10 cellular contexts compared by ENCODE assay signal in genomic region chr17:78805301-78805700, GRCh38. TPM values are rescaled to one million over a fixed set of nuclear protein-coding genes. Genes with fewer than 3 reads are reported as not detected.
DNase-seq lines count a peak whose midpoint lies in the region; ATAC-seq and TF ChIP-seq lines count a peak whose summit lies in the region.
"Had no signal": no experiment of that assay in that cellular context is flagged by ENCODE, and none has a peak within 500 bp of the region (broad histone marks: within the 10 kb centered on the region; RNA-seq: fewer than 3 reads in every experiment).

No MANE protein-coding gene starts in this region.

- H3K4me1 ChIP-seq in lung (ENCODE audit: control insufficient read depth in 2 of 2, insufficient read depth in 2 of 2, low read length in 2 of 2), result peaks cover 0 to 2% of the 10 kb centered on the region in 2 donors
- H3K4me1 ChIP-seq: testis had no signal

- H3K4me3 ChIP-seq in lung, result no peak overlapping the region
- H3K4me3 ChIP-seq: testis had no signal

- peaks cover 67% of the 10 kb centered on the region for H3K36me3 Mint-ChIP-seq in T-cell
- peaks cover 67% of the 10 kb centered on the region for H3K36me3 Mint-ChIP-seq in activated T-helper 1 cell treated with anti-CD3 and anti-CD28 coated beads, Interleukin-12 subunit alpha, Interleukin-12 subunit beta, Interleukin-2, Interleukin-4 antibody, amounts not matched to agents 30 ng/mL and 10 ng/mL and 1 ng/mL, durations not matched to agents 14 hours and 24 hours and 36 hours (ENCODE audit: low read depth)

- H3K4me3 Mint-ChIP-seq in T-cell, result peak overlapping the region; percentile 39 to 58 (median 57)
- no peak overlapping the region for H3K4me3 Mint-ChIP-seq in activated T-helper 1 cell treated with anti-CD3 and anti-CD28 coated beads, Interleukin-12 subunit alpha, Interleukin-12 subunit beta, Interleukin-2, Interleukin-4 antibody, amounts not matched to agents 30 ng/mL and 10 ng/mL and 1 ng/mL, durations not matched to agents 14 hours and 24 hours and 36 hours

- DNase-seq in T-cell (peak in 32 of 34 experiments; percentile 26 to 77 (median 46)), lung (ENCODE audit: low spot score) (no peak), OCI-M2 (lab: John Stamatoyannopoulos, UW; ENCODE audit: unreplicated experiment) (no peak), substantia nigra (lab: John Stamatoyannopoulos, UW) (no peak)
- peak; percentile 60 for DNase-seq in activated T-helper 1 cell treated with anti-CD3 and anti-CD28 coated beads, Interleukin-12 subunit alpha, Interleukin-12 subunit beta, Interleukin-2, Interleukin-4 antibody, amounts not matched to agents 30 ng/mL and 10 ng/mL and 1 ng/mL, durations not matched to agents 14 hours and 24 hours and 36 hours (ENCODE audit: low spot score)
- DNase-seq in stimulated activated CD8-positive, alpha-beta memory T cell treated with anti-CD3 and anti-CD28 coated beads, Interleukin-7, amount 100 ng/mL, for 24 hours (ENCODE audit: low read depth), result peak; percentile 35
- DNase-seq: NCI-H345 had no signal

- H3K27me3 Mint-ChIP-seq in T-cell, result no peaks in the 10 kb centered on the region
- H3K27me3 Mint-ChIP-seq in activated T-helper 1 cell treated with anti-CD3 and anti-CD28 coated beads, Interleukin-12 subunit alpha, Interleukin-12 subunit beta, Interleukin-2, Interleukin-4 antibody, amounts not matched to agents 30 ng/mL and 10 ng/mL and 1 ng/mL, durations not matched to agents 14 hours and 24 hours and 36 hours (ENCODE audit: insufficient read depth), result no peaks in the 10 kb centered on the region

- H3K9me3 ChIP-seq in lung (ENCODE audit: control insufficient read depth in 2 of 2, insufficient read depth in 1 of 2, low read length in 1 of 2), result no peaks in the 10 kb centered on the region
- H3K9me3 ChIP-seq: testis had no signal

- peaks cover 13 to 57% of the 10 kb centered on the region in 2 donors for H3K36me3 ChIP-seq in lung (ENCODE audit: control insufficient read depth in 2 of 2, insufficient read depth in 2 of 2, low read length in 2 of 2)

- POLR2A ChIA-PET in T-cell (lab: Charles Lee), result interaction anchor here in 1 of 2 donors (0.7 to 1.2 kb wide), 2 partner anchors 16 to 446 kb away, joined by 3 to 7 read pairs; no protein-coding TSS in a partner anchor

- H3K27ac ChIP-seq in lung (ENCODE audit: low read depth in 1 of 2, low read length in 1 of 2) (peak overlapping the region; percentile 31 to 57), substantia nigra (ENCODE audit: low read depth, low read length, poor library complexity, severe bottlenecking) (no peak overlapping the region)

- peak overlapping the region; percentile 92 to 98 for H3K27ac Mint-ChIP-seq in T-cell
- peak overlapping the region; percentile 79 for H3K27ac Mint-ChIP-seq in activated T-helper 1 cell treated with anti-CD3 and anti-CD28 coated beads, Interleukin-12 subunit alpha, Interleukin-12 subunit beta, Interleukin-2, Interleukin-4 antibody, amounts not matched to agents 30 ng/mL and 10 ng/mL and 1 ng/mL, durations not matched to agents 14 hours and 24 hours and 36 hours

- H3K4me1 Mint-ChIP-seq in T-cell, result peaks cover 47 to 63% (median 55%) of the 10 kb centered on the region in 3 donors
- peaks cover 47% of the 10 kb centered on the region for H3K4me1 Mint-ChIP-seq in activated T-helper 1 cell treated with anti-CD3 and anti-CD28 coated beads, Interleukin-12 subunit alpha, Interleukin-12 subunit beta, Interleukin-2, Interleukin-4 antibody, amounts not matched to agents 30 ng/mL and 10 ng/mL and 1 ng/mL, durations not matched to agents 14 hours and 24 hours and 36 hours (ENCODE audit: low read depth)

- CTCF ChIA-PET in T-cell (lab: Charles Lee), result interaction anchor here in 1 of 2 donors (0.5 to 1.9 kb wide), 2 partner anchors 20 to 98 kb away, joined by 3 to 6 read pairs; no protein-coding TSS in a partner anchor

- WGBS in lung, 2 donors, result 87 to 92% methylated on average over 14 of the region's 14 CpGs

- ATAC-seq in T-cell (replicated peaks in 1 of 4), result peak; percentile 22 to 77 (median 72)
- ATAC-seq in lung (ENCODE audit: insufficient read depth, low FRiP score), result no peak
- no peak for ATAC-seq in HG02642 (IDR thresholded peaks at IDR 0.05; ENCODE audit: poor library complexity, unreplicated experiment)
- ATAC-seq in GM21367 (IDR thresholded peaks at IDR 0.05; ENCODE audit: unreplicated experiment), result no peak

- TF ChIP-seq CTCF in lung (IDR thresholded peaks at IDR 0.05; ENCODE audit: control extremely low read depth, extremely low read depth), result no peak

- no peaks in the 10 kb centered on the region for H3K9me3 Mint-ChIP-seq in T-cell
- H3K9me3 Mint-ChIP-seq in activated T-helper 1 cell treated with anti-CD3 and anti-CD28 coated beads, Interleukin-12 subunit alpha, Interleukin-12 subunit beta, Interleukin-2, Interleukin-4 antibody, amounts not matched to agents 30 ng/mL and 10 ng/mL and 1 ng/mL, durations not matched to agents 14 hours and 24 hours and 36 hours, result no peaks in the 10 kb centered on the region

- no peaks in the 10 kb centered on the region for H3K27me3 ChIP-seq in lung (ENCODE audit: control insufficient read depth, insufficient read depth)
- H3K27me3 ChIP-seq: testis had no signal

- intact Hi-C loops in activated T-helper 1 cell treated with anti-CD3 and anti-CD28 coated beads, Interleukin-12 subunit alpha, Interleukin-12 subunit beta, Interleukin-2, Interleukin-4 antibody, amounts not matched to agents 30 ng/mL and 10 ng/mL and 1 ng/mL, durations not matched to agents 14 hours and 24 hours and 36 hours (cut with micrococcal nuclease), result loop anchor here (1.0 to 5.0 kb wide), 4 partner anchors 12 to 56 kb away; partner anchors contain the start of genes CYTH1 and USP36

RNA-seq across cellular contexts. Expression of gene CYTH1, which starts 23.2 kb away (rescaled TPM):
- 100 to 1,000 TPM; 357 to 509 (median 372) TPM for total RNA-seq in T-cell
- 147 TPM in 2 replicates for total RNA-seq in activated T-helper 1 cell treated with anti-CD3 and anti-CD28 coated beads, Interleukin-12 subunit alpha, Interleukin-12 subunit beta, Interleukin-2, Interleukin-4 antibody, amounts not matched to agents 30 ng/mL and 10 ng/mL and 1 ng/mL, durations not matched to agents 14 hours and 24 hours and 36 hours
- 10 to 100 TPM; 67.0 to 97.2 TPM for total RNA-seq in lung
- polyA plus RNA-seq in lung, result 10 to 100 TPM; 50.5 to 85.1 TPM

RNA-seq across cellular contexts. Expression of gene USP36, which starts 35.3 kb away (rescaled TPM):
- 100 to 1,000 TPM; 132 to 487 (median 143) TPM for total RNA-seq in T-cell
- 126 and 138 TPM in 2 replicates for total RNA-seq in activated T-helper 1 cell treated with anti-CD3 and anti-CD28 coated beads, Interleukin-12 subunit alpha, Interleukin-12 subunit beta, Interleukin-2, Interleukin-4 antibody, amounts not matched to agents 30 ng/mL and 10 ng/mL and 1 ng/mL, durations not matched to agents 14 hours and 24 hours and 36 hours
- 10 to 100 TPM; 56.4 to 61.5 TPM for total RNA-seq in lung
- 10 to 100 TPM; 22.2 to 33.3 TPM for polyA plus RNA-seq in lung

Comparison
In these comparisons a context has a peak if more than half of its experiments do, and no peak if none do; other contexts are left out.
1. ATAC-seq: peak in T-cell (4 of 4); none in lung (single experiment), HG02642 (single experiment) and GM21367 (single experiment).
2. DNase-seq: peak in T-cell (32 of 34), activated T-helper 1 cell treated with anti-CD3 and anti-CD28 coated beads, Interleukin-12 subunit alpha, Interleukin-12 subunit beta, Interleukin-2, Interleukin-4 antibody, amounts not matched to agents 30 ng/mL and 10 ng/mL and 1 ng/mL, durations not matched to agents 14 hours and 24 hours and 36 hours (single experiment) and stimulated activated CD8-positive, alpha-beta memory T cell treated with anti-CD3 and anti-CD28 coated beads, Interleukin-7, amount 100 ng/mL, for 24 hours (single experiment); none in lung (single experiment), OCI-M2 (single experiment) and substantia nigra (0 of 49).